7 cellular contexts compared by ENCODE assay signal in genomic region chr12:97608710-97609394, GRCh38.
DNase-seq lines count a peak whose midpoint lies in the region; ATAC-seq, FAIRE-seq and TF ChIP-seq lines count a peak whose summit lies in the region.
"Not testable (repeated sequence)": the region's sequence is repeated elsewhere in the genome, so short reads cannot be mapped to it uniquely, and the experiment has no call there.

No MANE protein-coding gene starts in this region.

- in situ Hi-C loops in mammary epithelial cell (cut with MboI; ENCODE audit: low sequenced_read_pairs in 2 of 2): not testable (repeated sequence)

- H3K4me3 ChIP-seq in HUES48 (ENCODE audit: low read depth, low read length) (peak overlapping the region; percentile 35; the same call in 1 of the 2 replicates), iPS-15b (ENCODE audit: low read depth, low read length) (peak overlapping the region; percentile 39), pancreas (peak overlapping the region in 2 of 4 donors; percentile 20)
- H3K4me3 ChIP-seq in mammary epithelial cell (replicated peaks in 1 of 3; ENCODE audit: insufficient read depth in 1 of 3, low read depth in 2 of 3, low read length in 3 of 3); mesendoderm (ENCODE audit: low read length): not testable (repeated sequence)

- H3K56ac ChIP-seq in mesendoderm (ENCODE audit: low read length): not testable (repeated sequence)

- H3K18ac ChIP-seq in mesendoderm (ENCODE audit: low read length): not testable (repeated sequence)

- not testable (repeated sequence) for H3K9ac ChIP-seq in HUES48 (ENCODE audit: low read depth, low read length); mammary epithelial cell (ENCODE audit: insufficient read depth, low read length); iPS-15b (ENCODE audit: low read depth, low read length); mesendoderm (ENCODE audit: low read length)

- intact Hi-C loops in mammary epithelial cell (cut with micrococcal nuclease); pancreas (cut with DNase I): not testable (repeated sequence)

- DNase-seq in DMS53 (lab: John Stamatoyannopoulos, UW): peak; percentile 73
- peak; percentile 34 for DNase-seq in NCI-H345 (lab: John Stamatoyannopoulos, UW)
- not testable (repeated sequence) for DNase-seq in mammary epithelial cell
- DNase-seq in mesendoderm: peak; percentile 38
- peak in 5 of 6 donors; percentile 12 to 55 (median 26) for DNase-seq in pancreas

- H3K4me2 ChIP-seq in mammary epithelial cell (ENCODE audit: insufficient read depth, low read depth, low read length): peak overlapping the region; percentile 9
- not testable (repeated sequence) for H3K4me2 ChIP-seq in mesendoderm (ENCODE audit: low read length)

- H4K20me1 ChIP-seq in mammary epithelial cell (ENCODE audit: insufficient read depth, low read length): not testable (repeated sequence)

- dilution Hi-C loops in mammary epithelial cell (cut with HindIII; ENCODE audit: low sequenced_read_pairs): not testable (repeated sequence)

- H3K4ac ChIP-seq in mesendoderm (ENCODE audit: low read depth, low read length): not testable (repeated sequence)

- not testable (repeated sequence) for H4K5ac ChIP-seq in mesendoderm (ENCODE audit: low read length)

- TF ChIP-seq CTCF in mammary epithelial cell (conservative IDR thresholded peaks at IDR 0.05 in 1 of 2, IDR thresholded peaks at IDR 0.05 in 1 of 2; ENCODE audit: extremely low read depth in 1 of 2, insufficient read depth in 1 of 2, low read depth in 1 of 2, low read length in 2 of 2); pancreas (IDR thresholded peaks at IDR 0.05): not testable (repeated sequence)

- CTCF ChIA-PET in mammary epithelial cell (lab: Charles Lee; ENCODE audit: low non-redundant PET): not testable (repeated sequence)

- not testable (repeated sequence) for ATAC-seq in pancreas

- not testable (repeated sequence) for BruUV-seq in mammary epithelial cell (replicated peaks; lab: Mats Ljungman, UMichigan)

- H2BK5ac ChIP-seq in mesendoderm (ENCODE audit: low read length): not testable (repeated sequence)

- H3K79me2 ChIP-seq in mammary epithelial cell (ENCODE audit: insufficient read depth, low read length); mesendoderm (ENCODE audit: control insufficient read depth, insufficient read depth, low read length): not testable (repeated sequence)

- not testable (repeated sequence) for H3K36me3 ChIP-seq in HUES48 (ENCODE audit: control insufficient read depth, insufficient read depth, low read length); mammary epithelial cell (ENCODE audit: insufficient read depth, low read length); iPS-15b (ENCODE audit: control insufficient read depth, insufficient read depth, low read length); mesendoderm (ENCODE audit: control insufficient read depth, insufficient read depth, low read length); pancreas

- H3K27me3 ChIP-seq in HUES48 (ENCODE audit: control insufficient read depth, insufficient read depth, low read length); mammary epithelial cell (ENCODE audit: insufficient read depth, low read length); iPS-15b (ENCODE audit: control insufficient read depth, insufficient read depth, low read length); mesendoderm (ENCODE audit: insufficient read depth, low read length, poor library complexity); pancreas: not testable (repeated sequence)

- not testable (repeated sequence) for H3K79me1 ChIP-seq in mesendoderm (ENCODE audit: low read length)

- 36% methylated on average over 7 of the region's 14 CpGs for WGBS in mammary epithelial cell (ENCODE audit: low coverage, missing lambda C conversion rate)
- WGBS in mesendoderm (ENCODE audit: extremely low coverage, insufficient coverage, low lambda C conversion rate): no CpG with 5 or more reads among the region's 14 CpGs
- WGBS in pancreas, 2 donors: 19 to 22% methylated on average over 14 of the region's 14 CpGs

- not testable (repeated sequence) for H2AK5ac ChIP-seq in mesendoderm (ENCODE audit: low read length)

- not testable (repeated sequence) for H2BK120ac ChIP-seq in mesendoderm (ENCODE audit: low read depth, low read length)

- not testable (repeated sequence) for H3K4me1 ChIP-seq in HUES48 (ENCODE audit: control insufficient read depth, insufficient read depth, low read length); mammary epithelial cell (ENCODE audit: insufficient read depth, low read length); iPS-15b (ENCODE audit: control insufficient read depth, insufficient read depth, low read length); mesendoderm (ENCODE audit: control insufficient read depth, low read depth, low read length); pancreas

- not testable (repeated sequence) for H2BK15ac ChIP-seq in mesendoderm (replicated peaks; ENCODE audit: low read depth)

- H3K27ac ChIP-seq in HUES48 (ENCODE audit: low read depth, low read length): peak overlapping the region; percentile 55
- not testable (repeated sequence) for H3K27ac ChIP-seq in mammary epithelial cell (ENCODE audit: insufficient read depth, low read depth, low read length); mesendoderm (ENCODE audit: low read depth, low read length); pancreas

- not testable (repeated sequence) for H3K9me3 ChIP-seq in HUES48 (ENCODE audit: control insufficient read depth, insufficient read depth, low read length); mammary epithelial cell (replicated peaks; ENCODE audit: insufficient read depth, low read length); iPS-15b (ENCODE audit: control insufficient read depth, insufficient read depth, low read length); pancreas

- not testable (repeated sequence) for H4K8ac ChIP-seq in mesendoderm (ENCODE audit: low read depth, low read length)

- H3K23ac ChIP-seq in mesendoderm (ENCODE audit: low read length): not testable (repeated sequence)

- not testable (repeated sequence) for FAIRE-seq in pancreas (lab: Jason Lieb, UNC)

- H2AFZ ChIP-seq in mammary epithelial cell (ENCODE audit: low read depth, low read length): peak overlapping the region; percentile 64
